In genomic region chr7:140539466-140539865, GRCh38 we compare ENCODE assay signal across 28 cellular contexts.
DNase-seq lines count a peak whose midpoint lies in the region; ATAC-seq and TF ChIP-seq lines count a peak whose summit lies in the region.
"Had no signal": no experiment of that assay in that cellular context is flagged by ENCODE, and none has a peak within 500 bp of the region (broad histone marks: within the 10 kb centered on the region; RNA-seq: fewer than 3 reads in every experiment).

No MANE protein-coding gene starts in this region.

- H3K27me3 ChIP-seq in endodermal cell (ENCODE audit: control insufficient read depth, insufficient read depth, low read length, poor library complexity, severe bottlenecking), result no peaks in the 10 kb centered on the region
- no peaks in the 10 kb centered on the region for H3K27me3 ChIP-seq in mesenchymal stem cell (ENCODE audit: control insufficient read depth in 1 of 2, insufficient read depth in 1 of 2, low read length in 2 of 2)
- H3K27me3 ChIP-seq: sigmoid colon, SJCRH30 had no signal

- H4K91ac ChIP-seq in mesenchymal stem cell (ENCODE audit: low read length), result no peak overlapping the region

- H3K9ac ChIP-seq in endodermal cell (ENCODE audit: extremely low read depth, low read length, poor library complexity, severe bottlenecking), result no peak overlapping the region
- H3K9ac ChIP-seq in mesenchymal stem cell (ENCODE audit: low read length), result no peak overlapping the region
- H3K9ac ChIP-seq: KMS-11 had no signal

- H3K27me3 Mint-ChIP-seq in IgD-negative memory B cell, result peaks cover 2% of the 10 kb centered on the region
- H3K27me3 Mint-ChIP-seq in endodermal cell (ENCODE audit: insufficient read depth), result no peaks in the 10 kb centered on the region

- H4K8ac ChIP-seq in mesenchymal stem cell (ENCODE audit: low read length), result no peak overlapping the region

- H3K18ac ChIP-seq in mesenchymal stem cell (ENCODE audit: low read depth in 1 of 2, low read length in 2 of 2), result peak overlapping the region in 1 of 2 experiments; percentile 68

- H2BK120ac ChIP-seq in mesenchymal stem cell (ENCODE audit: low read depth, low read length), result no peak overlapping the region

- H2BK12ac ChIP-seq in mesenchymal stem cell (ENCODE audit: low read length in 2 of 2), result peak overlapping the region; percentile 56 to 64

- H3K4me1 ChIP-seq in endodermal cell (ENCODE audit: control insufficient read depth, insufficient read depth, low read length) (peaks cover 5% of the 10 kb centered on the region), mesenchymal stem cell (ENCODE audit: control insufficient read depth, insufficient read depth, low read depth, low read length) (peaks cover 22% of the 10 kb centered on the region)

- no peak overlapping the region for H2BK15ac ChIP-seq in mesenchymal stem cell (ENCODE audit: low read depth, poor library complexity, severe bottlenecking)

- DNase-seq in endodermal cell (no peak), mesenchymal stem cell (no peak), GOT3 (lab: John Stamatoyannopoulos, UW) (no peak)
- DNase-seq in stimulated activated effector memory CD8-positive, alpha-beta T cell treated with anti-CD3 and anti-CD28 coated beads, Interleukin-12 subunit alpha, Interleukin-12 subunit beta, amount 100 ng/mL, for 72 hours (ENCODE audit: low spot score in 2 of 2), result no peak
- DNase-seq: activated CD4-positive, alpha-beta T cell treated with anti-CD3 and anti-CD28 coated beads, Interleukin-2, amount 50 U/mL, for 48 hours; activated CD8-positive, alpha-beta memory T cell treated with anti-CD3 and anti-CD28 coated beads, Interleukin-2, amount 50 U/mL, for 48 hours; anterior cingulate cortex; DMS53; islet precursor cell; MM.1S; NCI-H2029; sigmoid colon; SJCRH30; stimulated activated CD4-positive, alpha-beta T cell treated with anti-CD3 and anti-CD28 coated beads, Interleukin-15, amount 100 ng/mL, for 24 hours; stimulated activated naive CD8-positive, alpha-beta T cell treated with anti-CD3 and anti-CD28 coated beads, Interleukin-15, Interleukin-2, amounts not matched to agents 100 U/mL and 50 U/mL, for 24 hours; T-helper 1 cell had no signal

- no peak overlapping the region for H3K4me2 ChIP-seq in mesenchymal stem cell (ENCODE audit: low read length, poor library complexity, severe bottlenecking)
- H3K4me2 ChIP-seq: KMS-11 had no signal

- no peaks in the 10 kb centered on the region for H3K36me3 ChIP-seq in endodermal cell (ENCODE audit: control insufficient read depth, insufficient read depth, low read length)
- H3K36me3 ChIP-seq in mesenchymal stem cell (ENCODE audit: control insufficient read depth in 1 of 2, insufficient read depth in 2 of 2, low read depth in 1 of 2, low read length in 2 of 2), result peaks cover 24 to 65% of the 10 kb centered on the region in 2 experiments
- H3K36me3 ChIP-seq: HAP-1, neutrophil, prostate gland, SJCRH30, thoracic aorta had no signal

- H2AK5ac ChIP-seq in mesenchymal stem cell (ENCODE audit: low read length, severe bottlenecking), result peak overlapping the region; percentile 81

- H3K4ac ChIP-seq in mesenchymal stem cell (ENCODE audit: low read depth in 1 of 2, low read length in 2 of 2), result peak overlapping the region in 1 of 2 experiments; percentile 21

- no peaks in the 10 kb centered on the region for H3K9me3 Mint-ChIP-seq in IgD-negative memory B cell
- H3K9me3 Mint-ChIP-seq in endodermal cell, result no peaks in the 10 kb centered on the region
- H3K9me3 Mint-ChIP-seq in stimulated activated effector memory CD8-positive, alpha-beta T cell treated with anti-CD3 and anti-CD28 coated beads, Interleukin-12 subunit alpha, Interleukin-12 subunit beta, amount 100 ng/mL, for 72 hours, result no peaks in the 10 kb centered on the region
- H3K9me3 Mint-ChIP-seq: activated naive CD4-positive, alpha-beta T cell treated with anti-CD3 and anti-CD28 coated beads, Interleukin-2, amount 50 U/mL, for 72 hours; activated T-helper 17 cell treated with anti-CD3 and anti-CD28 coated beads, Interleukin-2, amount 50 U/mL, for 72 hours had no signal

- no peak for TF ChIP-seq CTCF in endodermal cell (conservative IDR thresholded peaks at IDR 0.05)

- no peak overlapping the region for H3K14ac ChIP-seq in mesenchymal stem cell (ENCODE audit: low read length in 2 of 2)

- WGBS in endodermal cell (ENCODE audit: insufficient coverage in 1 of 2, insufficient read length in 1 of 2), 2 experiments, result 86 to 92% methylated on average over 17 to 18 of the region's 18 CpGs
- WGBS in mesenchymal stem cell, result 79% methylated on average over 18 of the region's 18 CpGs

- peak; percentile 20 for ATAC-seq in stimulated activated effector memory CD8-positive, alpha-beta T cell treated with anti-CD3 and anti-CD28 coated beads, Interleukin-12 subunit alpha, Interleukin-12 subunit beta, amount 100 ng/mL, for 72 hours
- no peak for ATAC-seq in GM18867 (IDR thresholded peaks at IDR 0.05; ENCODE audit: unreplicated experiment)
- ATAC-seq in GM19455 (IDR thresholded peaks at IDR 0.05; ENCODE audit: unreplicated experiment), result no peak
- ATAC-seq: activated CD4-positive, CD25-positive, alpha-beta regulatory T cell treated with anti-CD3 and anti-CD28 coated beads, Interleukin-2, amount 50 U/mL, for 24 hours; activated naive CD4-positive, alpha-beta T cell treated with anti-CD3 and anti-CD28 coated beads, Interleukin-2, amount 50 U/mL, for 72 hours; activated T-helper 17 cell treated with anti-CD3 and anti-CD28 coated beads, Interleukin-2, amount 50 U/mL, for 72 hours; stimulated activated naive CD8-positive, alpha-beta T cell treated with anti-CD3 and anti-CD28 coated beads, Interleukin-15, Interleukin-2, amounts not matched to agents 100 U/mL and 50 U/mL, for 24 hours had no signal

- H3K27ac Mint-ChIP-seq in IgD-negative memory B cell (peak overlapping the region in 2 of 3 donors; percentile 63 to 86), endodermal cell (no peak overlapping the region)
- no peak overlapping the region for H3K27ac Mint-ChIP-seq in stimulated activated effector memory CD8-positive, alpha-beta T cell treated with anti-CD3 and anti-CD28 coated beads, Interleukin-12 subunit alpha, Interleukin-12 subunit beta, amount 100 ng/mL, for 72 hours
- H3K27ac Mint-ChIP-seq: activated naive CD4-positive, alpha-beta T cell treated with anti-CD3 and anti-CD28 coated beads, Interleukin-2, amount 50 U/mL, for 72 hours; activated T-helper 17 cell treated with anti-CD3 and anti-CD28 coated beads, Interleukin-2, amount 50 U/mL, for 72 hours had no signal

- H2AFZ ChIP-seq in mesenchymal stem cell (ENCODE audit: low read depth, low read length), result no peak overlapping the region

- H3K9me3 ChIP-seq in endodermal cell (ENCODE audit: control insufficient read depth, low read length), result no peaks in the 10 kb centered on the region
- H3K9me3 ChIP-seq in mesenchymal stem cell (ENCODE audit: control insufficient read depth, low read length), result no peaks in the 10 kb centered on the region
- H3K9me3 ChIP-seq: HAP-1, neutrophil, prostate gland, sigmoid colon, SJCRH30, thoracic aorta had no signal

- H3K36me3 Mint-ChIP-seq in IgD-negative memory B cell (peaks cover 3% of the 10 kb centered on the region), endodermal cell (ENCODE audit: low read depth) (peaks cover 29% of the 10 kb centered on the region)
- H3K36me3 Mint-ChIP-seq in stimulated activated effector memory CD8-positive, alpha-beta T cell treated with anti-CD3 and anti-CD28 coated beads, Interleukin-12 subunit alpha, Interleukin-12 subunit beta, amount 100 ng/mL, for 72 hours, result no peaks in the 10 kb centered on the region
- H3K36me3 Mint-ChIP-seq: activated naive CD4-positive, alpha-beta T cell treated with anti-CD3 and anti-CD28 coated beads, Interleukin-2, amount 50 U/mL, for 72 hours had no signal

- peaks cover 16 to 18% (median 17%) of the 10 kb centered on the region in 3 donors for H3K4me1 Mint-ChIP-seq in IgD-negative memory B cell
- H3K4me1 Mint-ChIP-seq in endodermal cell, result peaks cover 16% of the 10 kb centered on the region
- H3K4me1 Mint-ChIP-seq in stimulated activated effector memory CD8-positive, alpha-beta T cell treated with anti-CD3 and anti-CD28 coated beads, Interleukin-12 subunit alpha, Interleukin-12 subunit beta, amount 100 ng/mL, for 72 hours, result peaks cover 10% of the 10 kb centered on the region

- peaks cover 27% of the 10 kb centered on the region for H3K79me1 ChIP-seq in mesenchymal stem cell (replicated peaks; ENCODE audit: low read length, poor library complexity, severe bottlenecking)

- H2BK5ac ChIP-seq in mesenchymal stem cell (ENCODE audit: low read depth, low read length, poor library complexity, severe bottlenecking), result peak overlapping the region; percentile 14

- H3K4me3 ChIP-seq in endodermal cell (ENCODE audit: low read length), result no peak overlapping the region
- H3K4me3 ChIP-seq in mesenchymal stem cell (ENCODE audit: insufficient read depth in 1 of 2, low read depth in 1 of 2, low read length in 2 of 2), result no peak overlapping the region
- H3K4me3 ChIP-seq: HAP-1, lung, prostate gland, sigmoid colon, SJCRH30, thoracic aorta had no signal

- peak overlapping the region; percentile 84 for H3K27ac ChIP-seq in endodermal cell (ENCODE audit: low read depth, low read length)
- H3K27ac ChIP-seq in mesenchymal stem cell (ENCODE audit: low read length, poor library complexity, severe bottlenecking), result no peak overlapping the region
- H3K27ac ChIP-seq: KMS-11, neutrophil, SJCRH30, thoracic aorta had no signal

- no peak overlapping the region for H3K23ac ChIP-seq in mesenchymal stem cell (ENCODE audit: low read length in 2 of 2)

- H3K4me3 Mint-ChIP-seq in IgD-negative memory B cell (peak overlapping the region in 1 of 4 donors; percentile 41), endodermal cell (no peak overlapping the region)
- no peak overlapping the region for H3K4me3 Mint-ChIP-seq in stimulated activated effector memory CD8-positive, alpha-beta T cell treated with anti-CD3 and anti-CD28 coated beads, Interleukin-12 subunit alpha, Interleukin-12 subunit beta, amount 100 ng/mL, for 72 hours
- H3K4me3 Mint-ChIP-seq: activated T-helper 17 cell treated with anti-CD3 and anti-CD28 coated beads, Interleukin-2, amount 50 U/mL, for 72 hours had no signal

Comparison
In these comparisons a context has a peak if more than half of its experiments do, and no peak if none do; other contexts are left out.
1. H3K27ac Mint-ChIP-seq: peak in IgD-negative memory B cell (2 of 3); none in endodermal cell (single experiment) and stimulated activated effector memory CD8-positive, alpha-beta T cell treated with anti-CD3 and anti-CD28 coated beads, Interleukin-12 subunit alpha, Interleukin-12 subunit beta, amount 100 ng/mL, for 72 hours (single experiment).